Comparison of ENCODE assay signal across 24 cellular contexts in the genomic region with DNA sequence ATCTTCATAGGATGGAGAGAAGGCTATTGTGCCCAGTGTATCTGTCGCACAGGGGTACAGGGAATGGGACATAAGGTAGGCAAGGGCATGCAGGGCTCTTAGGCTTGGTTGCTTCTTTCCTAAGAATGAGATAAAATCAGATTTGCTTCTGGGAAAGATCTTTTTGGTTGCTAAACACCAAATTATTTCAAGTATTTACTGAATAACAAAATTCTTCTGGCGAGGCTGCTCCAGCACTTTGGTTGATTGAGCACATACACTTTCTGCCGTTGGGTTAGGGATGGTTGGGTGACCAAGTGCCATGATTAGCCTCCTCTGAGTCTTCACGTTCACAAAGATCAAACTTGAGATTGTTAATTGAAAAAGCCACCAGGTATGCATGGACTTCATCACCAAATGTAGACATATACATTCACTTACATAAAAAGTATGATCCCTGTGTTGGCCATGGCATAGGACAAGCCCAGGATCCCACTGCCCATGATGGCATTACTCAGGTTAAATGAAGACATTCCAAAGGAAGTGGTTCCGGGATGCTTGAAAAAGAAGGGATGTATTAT. TPM values are rescaled to one million over a fixed set of nuclear protein-coding genes. Genes with fewer than 3 reads are reported as not detected.
A peak's percentile ranks its signal among the peaks of the same experiment; 100 is the strongest.
DNase-seq lines count a peak whose midpoint lies in the region; ATAC-seq and TF ChIP-seq lines count a peak whose summit lies in the region.
"Had no signal": no experiment of that assay in that cellular context is flagged by ENCODE, and none has a peak within 500 bp of the region (broad histone marks: within the 10 kb centered on the region; RNA-seq: fewer than 3 reads in every experiment).

No MANE protein-coding gene starts in this region.

- H3K27me3 Mint-ChIP-seq in MCF 10A (ENCODE audit: insufficient read depth, unreplicated experiment), result no peaks in the 10 kb centered on the region
- H3K27me3 Mint-ChIP-seq in stimulated activated memory B cell treated with anti-CD40 and anti-IgM and Interleukin-4, amounts not matched to agents 10 μg/mL and 1 μg/mL and 100 μg/mL, for 72 hours, result no peaks in the 10 kb centered on the region
- H3K27me3 Mint-ChIP-seq: progenitor cell of endocrine pancreas had no signal

- H3K27ac ChIP-seq in breast epithelium (no peak overlapping the region), brain microvascular endothelial cell (peak overlapping the region; percentile 73), smooth muscle cell (ENCODE audit: low read depth) (peak overlapping the region; percentile 77)
- H3K27ac ChIP-seq: SK-N-MC, upper lobe of left lung had no signal

- no peaks in the 10 kb centered on the region for H3K4me1 ChIP-seq in breast epithelium
- H3K4me1 ChIP-seq in smooth muscle cell (ENCODE audit: low read depth), result peaks cover 14% of the 10 kb centered on the region
- H3K4me1 ChIP-seq: BE2C, upper lobe of left lung had no signal

- no peaks in the 10 kb centered on the region for H3K79me2 ChIP-seq in smooth muscle cell (ENCODE audit: low read depth)

- in situ Hi-C loops in brain microvascular endothelial cell (cut with HindIII; ENCODE audit: low pct_ligation_motif_present, low sequenced_read_pairs), result no loop called here

- H3K36me3 ChIP-seq in breast epithelium (no peaks in the 10 kb centered on the region), brain microvascular endothelial cell (replicated peaks) (no peaks in the 10 kb centered on the region), smooth muscle cell (ENCODE audit: low read depth) (no peaks in the 10 kb centered on the region)
- H3K36me3 ChIP-seq: BE2C, upper lobe of left lung had no signal

- H3K4me2 ChIP-seq in smooth muscle cell, result peak overlapping the region; percentile 63

- CTCF ChIA-PET in MCF 10A (lab: Yijun Ruan, JAX), result interaction anchor here (0.5 to 0.7 kb wide), 2 partner anchors 145 to 633 kb away, joined by 3 read pairs; no protein-coding TSS in a partner anchor

- no peaks in the 10 kb centered on the region for H3F3A ChIP-seq in smooth muscle cell (ENCODE audit: low read depth)

- H3K4me3 ChIP-seq in breast epithelium (no peak overlapping the region), brain microvascular endothelial cell (ENCODE audit: low read depth, low read length) (no peak overlapping the region), fibroblast of villous mesenchyme (ENCODE audit: low read depth, low read length) (no peak overlapping the region), smooth muscle cell (no peak overlapping the region)
- H3K4me3 ChIP-seq: GM12878, lung, SK-N-MC, upper lobe of left lung had no signal

- H3K4me1 Mint-ChIP-seq in MCF 10A (ENCODE audit: insufficient read depth, unreplicated experiment), result peaks cover 16% of the 10 kb centered on the region
- no peaks in the 10 kb centered on the region for H3K4me1 Mint-ChIP-seq in stimulated activated memory B cell treated with anti-CD40 and anti-IgM and Interleukin-4, amounts not matched to agents 10 μg/mL and 1 μg/mL and 100 μg/mL, for 72 hours

- no peak for TF ChIP-seq POLR2A in breast epithelium (IDR thresholded peaks at IDR 0.05)

- DNase-seq in MCF 10A (ENCODE audit: unreplicated experiment), result no peak
- no peak for DNase-seq in breast epithelium (ENCODE audit: low spot score in 2 of 2)
- no peak for DNase-seq in brain microvascular endothelial cell
- peak; percentile 33 for DNase-seq in fibroblast of villous mesenchyme (ENCODE audit: low read depth)
- no peak for DNase-seq in smooth muscle cell (lab: John Stamatoyannopoulos, UW; ENCODE audit: unreplicated experiment)
- no peak for DNase-seq in HuH-7.5 (ENCODE audit: low spot score)
- DNase-seq in globus pallidus (ENCODE audit: low spot score), result no peak
- DNase-seq: activated CD4-positive, alpha-beta T cell treated with anti-CD3 and anti-CD28 coated beads for 4 hours; activated T-cell treated with anti-CD3 and anti-CD28 coated beads, Interleukin-2, amount 50 U/mL, for 24 hours; BE2C; caudate nucleus; DMS79 treated with DMSO at 0.1 percent for 48 hours; erythroblast; Karpas-422; NCI-H187 treated with DMSO at 0.1 percent for 48 hours; upper lobe of left lung had no signal

- WGBS in smooth muscle cell (ENCODE audit: low lambda C conversion rate), result 79% methylated on average over 5 of the region's 5 CpGs

- ATAC-seq in stimulated activated memory B cell treated with anti-CD40 and anti-IgM and Interleukin-4, amounts not matched to agents 10 μg/mL and 1 μg/mL and 100 μg/mL, for 72 hours, result no peak
- ATAC-seq: GM12878 had no signal

- H2AFZ ChIP-seq in smooth muscle cell (ENCODE audit: low read depth), result no peak overlapping the region

- H3K27me3 ChIP-seq in breast epithelium (no peaks in the 10 kb centered on the region), brain microvascular endothelial cell (replicated peaks) (no peaks in the 10 kb centered on the region), smooth muscle cell (ENCODE audit: low read depth) (no peaks in the 10 kb centered on the region)
- H3K27me3 ChIP-seq: upper lobe of left lung had no signal

- TF ChIP-seq CTCF in MCF 10A (IDR thresholded peaks at IDR 0.05; ENCODE audit: unreplicated experiment) (no peak), breast epithelium (IDR thresholded peaks at IDR 0.05) (no peak), brain microvascular endothelial cell (IDR thresholded peaks at IDR 0.05; ENCODE audit: low read depth, low read length, missing control alignments) (no peak), fibroblast of villous mesenchyme (IDR thresholded peaks at IDR 0.05; ENCODE audit: insufficient read depth, low read depth, low read length) (no peak), smooth muscle cell (IDR thresholded peaks at IDR 0.05; ENCODE audit: borderline replicate concordance, insufficient read depth, poor library complexity, severe bottlenecking) (no peak)

- H3K9ac ChIP-seq in smooth muscle cell (ENCODE audit: low read depth), result no peak overlapping the region

- H3K27ac Mint-ChIP-seq in MCF 10A (ENCODE audit: low read depth, unreplicated experiment), result peak overlapping the region; percentile 75
- H3K27ac Mint-ChIP-seq in stimulated activated memory B cell treated with anti-CD40 and anti-IgM and Interleukin-4, amounts not matched to agents 10 μg/mL and 1 μg/mL and 100 μg/mL, for 72 hours, result no peak overlapping the region
- H3K27ac Mint-ChIP-seq: activated T-cell treated with anti-CD3 and anti-CD28 coated beads, Interleukin-2, amount 50 U/mL, for 24 hours; progenitor cell of endocrine pancreas had no signal

- no peak overlapping the region for H3K4me3 Mint-ChIP-seq in MCF 10A (ENCODE audit: unreplicated experiment)
- no peak overlapping the region for H3K4me3 Mint-ChIP-seq in stimulated activated memory B cell treated with anti-CD40 and anti-IgM and Interleukin-4, amounts not matched to agents 10 μg/mL and 1 μg/mL and 100 μg/mL, for 72 hours
- H3K4me3 Mint-ChIP-seq: activated T-cell treated with anti-CD3 and anti-CD28 coated beads, Interleukin-2, amount 50 U/mL, for 24 hours had no signal

- POLR2A ChIA-PET in MCF 10A (lab: Yijun Ruan, JAX), result interaction anchor here (1.9 kb wide), 1 partner anchor 85 kb away, joined by 9 read pairs; no protein-coding TSS in a partner anchor

- no peaks in the 10 kb centered on the region for H3K36me3 Mint-ChIP-seq in MCF 10A (ENCODE audit: insufficient read depth, unreplicated experiment)
- no peaks in the 10 kb centered on the region for H3K36me3 Mint-ChIP-seq in stimulated activated memory B cell treated with anti-CD40 and anti-IgM and Interleukin-4, amounts not matched to agents 10 μg/mL and 1 μg/mL and 100 μg/mL, for 72 hours

- BruUV-seq in MCF 10A (replicated peaks; lab: Mats Ljungman, UMichigan), result no TSS peak

- H3K9me3 ChIP-seq in breast epithelium (no peaks in the 10 kb centered on the region), smooth muscle cell (replicated peaks; ENCODE audit: low read depth) (no peaks in the 10 kb centered on the region)
- H3K9me3 ChIP-seq: BE2C, upper lobe of left lung had no signal

- H4K20me1 ChIP-seq in smooth muscle cell (ENCODE audit: low read depth), result no peaks in the 10 kb centered on the region

- intact Hi-C loops in MCF 10A (cut with micrococcal nuclease), result no loop called here
- intact Hi-C loops in breast epithelium (cut with DNase I; ENCODE audit: low total_unique reads), result no loop called here

- peaks cover 10% of the 10 kb centered on the region for H3K9me3 Mint-ChIP-seq in MCF 10A (ENCODE audit: unreplicated experiment)
- H3K9me3 Mint-ChIP-seq in stimulated activated memory B cell treated with anti-CD40 and anti-IgM and Interleukin-4, amounts not matched to agents 10 μg/mL and 1 μg/mL and 100 μg/mL, for 72 hours, result no peaks in the 10 kb centered on the region
- H3K9me3 Mint-ChIP-seq: activated T-cell treated with anti-CD3 and anti-CD28 coated beads, Interleukin-2, amount 50 U/mL, for 24 hours had no signal

RNA-seq across cellular contexts. Expression of gene SLC38A4, which starts 38.2 kb away (rescaled TPM):
- total RNA-seq in MCF 10A (2022), result 0.12 TPM in 1 of 2 replicates, not detected in the other
- total RNA-seq in breast epithelium, result under 1 TPM in 2 of 3 donors, not detected in 1; 0.15 to 0.33 TPM
- total RNA-seq in fibroblast of villous mesenchyme, result 11.0 and 23.7 TPM in 2 replicates
- total RNA-seq in smooth muscle cell, result 2.5 and 2.7 TPM in 2 replicates
- 0.77 and 1.6 TPM in 2 replicates for polyA plus RNA-seq in smooth muscle cell
- total RNA-seq: activated CD8-positive, alpha-beta memory T cell treated with anti-CD3 and anti-CD28 coated beads for 36 hours; kidney epithelial cell; T-helper 2 cell treated with Interferon-gamma antibody and Interleukin-4, amounts not matched to agents 100 ng/mL and 5 ng/mL, for 36 hours had no signal

Comparison
In these comparisons a context has a peak if more than half of its experiments do, and no peak if none do; other contexts are left out.
1. H3K27ac ChIP-seq: peak in brain microvascular endothelial cell (single experiment) and smooth muscle cell (single experiment); none in breast epithelium (0 of 2).